1 cellular context compared by ENCODE assay signal in genomic region chr9:71128796-71129195, GRCh38.
TF ChIP-seq lines count a peak whose summit lies in the region.

No MANE protein-coding gene starts in this region.

TF ChIP-seq in WTC11, 78 proteins besides CTCF, POLR2A, EP300 and RAD21 (continued from another document):
- TF ChIP-seq TCF7 (CRISPR knock-in tag; IDR thresholded peaks at IDR 0.05; ENCODE audit: low read depth) (no peak), JUN (CRISPR knock-in tag; IDR thresholded peaks at IDR 0.05) (no peak), SOX15 (CRISPR knock-in tag; IDR thresholded peaks at IDR 0.05) (no peak), ZMAT4 (CRISPR knock-in tag; IDR thresholded peaks at IDR 0.05) (no peak)
